1 cellular context compared by ENCODE assay signal in genomic region chr6:56278186-56278585, GRCh38.
TF ChIP-seq lines count a peak whose summit lies in the region.

No MANE protein-coding gene starts in this region.

TF ChIP-seq in WTC11, 78 proteins besides CTCF, POLR2A, EP300 and RAD21 (continued from another document):
- TF ChIP-seq ARID4B (CRISPR knock-in tag; IDR thresholded peaks at IDR 0.05; ENCODE audit: borderline replicate concordance) (no peak), JUN (CRISPR knock-in tag; IDR thresholded peaks at IDR 0.05) (no peak), ZNF232 (CRISPR knock-in tag; IDR thresholded peaks at IDR 0.05) (no peak), FOXP4 (CRISPR knock-in tag; IDR thresholded peaks at IDR 0.05) (no peak), OVOL2 (CRISPR knock-in tag; IDR thresholded peaks at IDR 0.05; ENCODE audit: borderline replicate concordance) (no peak), E2F1 (CRISPR knock-in tag; IDR thresholded peaks at IDR 0.05) (no peak)
